ENCODE assay signal across 8 cellular contexts in genomic region chr2:43220229-43220981, GRCh38. TPM values are rescaled to one million over a fixed set of nuclear protein-coding genes. Genes with fewer than 3 reads are reported as not detected.
DNase-seq lines count a peak whose midpoint lies in the region; ATAC-seq and TF ChIP-seq lines count a peak whose summit lies in the region.

No MANE protein-coding gene starts in this region.

- no peaks in the 10 kb centered on the region for H3K9me3 Mint-ChIP-seq in activated CD8-positive, alpha-beta memory T cell treated with anti-CD3 and anti-CD28 coated beads, Interleukin-2, amount 10 ng/mL, durations not matched to agents 7 days and 5 days (ENCODE audit: low read depth)
- no peaks in the 10 kb centered on the region for H3K9me3 Mint-ChIP-seq in activated T-cell treated with anti-CD3 and anti-CD28 coated beads, Interleukin-2, amount 50 U/mL, for 72 hours
- H3K9me3 Mint-ChIP-seq in stimulated activated memory B cell treated with anti-CD40 and anti-IgM and Interleukin-4, amounts not matched to agents 10 μg/mL and 1 μg/mL and 100 μg/mL, for 72 hours: no peaks in the 10 kb centered on the region

- no peaks in the 10 kb centered on the region for H3K36me3 ChIP-seq in hepatocyte (replicated peaks; ENCODE audit: insufficient read depth, low read depth)

- no peak for ATAC-seq in activated CD8-positive, alpha-beta memory T cell treated with anti-CD3 and anti-CD28 coated beads, Interleukin-2, amount 10 ng/mL, durations not matched to agents 7 days and 5 days
- no peak for ATAC-seq in activated T-cell treated with anti-CD3 and anti-CD28 coated beads, Interleukin-2, amount 50 U/mL, for 72 hours (replicated peaks in 1 of 2)
- ATAC-seq in stimulated activated memory B cell treated with anti-CD40 and anti-IgM and Interleukin-4, amounts not matched to agents 10 μg/mL and 1 μg/mL and 100 μg/mL, for 72 hours: no peak

- peaks cover 46% of the 10 kb centered on the region for H3K4me1 Mint-ChIP-seq in activated CD8-positive, alpha-beta memory T cell treated with anti-CD3 and anti-CD28 coated beads, Interleukin-2, amount 10 ng/mL, durations not matched to agents 7 days and 5 days
- H3K4me1 Mint-ChIP-seq in activated T-cell treated with anti-CD3 and anti-CD28 coated beads, Interleukin-2, amount 50 U/mL, for 72 hours (ENCODE audit: low read depth): peaks cover 55% of the 10 kb centered on the region
- H3K4me1 Mint-ChIP-seq in stimulated activated memory B cell treated with anti-CD40 and anti-IgM and Interleukin-4, amounts not matched to agents 10 μg/mL and 1 μg/mL and 100 μg/mL, for 72 hours: peaks cover 40% of the 10 kb centered on the region

- H4K20me1 ChIP-seq in hepatocyte (ENCODE audit: insufficient read depth, poor library complexity, severe bottlenecking): peaks cover 25% of the 10 kb centered on the region

- WGBS in hepatocyte (ENCODE audit: low lambda C conversion rate, missing lambda C conversion rate): 15% methylated on average over 15 of the region's 15 CpGs

- no peaks in the 10 kb centered on the region for H3K27me3 ChIP-seq in hepatocyte

- H2AFZ ChIP-seq in hepatocyte: no peak overlapping the region

- H3K27ac ChIP-seq in hepatocyte: peak overlapping the region; percentile 100

- peaks cover 38% of the 10 kb centered on the region for H3K79me2 ChIP-seq in hepatocyte

- H3K36me3 Mint-ChIP-seq in activated CD8-positive, alpha-beta memory T cell treated with anti-CD3 and anti-CD28 coated beads, Interleukin-2, amount 10 ng/mL, durations not matched to agents 7 days and 5 days: peaks cover 40% of the 10 kb centered on the region
- H3K36me3 Mint-ChIP-seq in activated T-cell treated with anti-CD3 and anti-CD28 coated beads, Interleukin-2, amount 50 U/mL, for 72 hours (ENCODE audit: insufficient read depth in 2 of 2): peaks cover 19 to 27% of the 10 kb centered on the region in 2 donors
- peaks cover 18% of the 10 kb centered on the region for H3K36me3 Mint-ChIP-seq in stimulated activated memory B cell treated with anti-CD40 and anti-IgM and Interleukin-4, amounts not matched to agents 10 μg/mL and 1 μg/mL and 100 μg/mL, for 72 hours

- H3K4me2 ChIP-seq in hepatocyte: peak overlapping the region; percentile 77

- no peak for DNase-seq in activated CD8-positive, alpha-beta memory T cell treated with anti-CD3 and anti-CD28 coated beads, Interleukin-2, amount 10 ng/mL, durations not matched to agents 7 days and 5 days
- no peak for DNase-seq in activated CD8-positive, alpha-beta memory T cell treated with anti-CD3 and anti-CD28 coated beads, Interleukin-2, amount 50 U/mL, for 48 hours
- no peak for DNase-seq in activated T-cell treated with anti-CD3 and anti-CD28 coated beads, Interleukin-2, amount 50 U/mL, for 72 hours
- no peak for DNase-seq in hepatocyte (ENCODE audit: low spot score)
- no peak for DNase-seq in HK-2 (ENCODE audit: unreplicated experiment)
- no peak for DNase-seq in 8988T
- no peak for DNase-seq in NCI-H1417 treated with DMSO at 0.1 percent for 48 hours (lab: John Stamatoyannopoulos, UW)

- no peak for TF ChIP-seq CTCF in hepatocyte (IDR thresholded peaks at IDR 0.05; ENCODE audit: poor library complexity)

- H3K27me3 Mint-ChIP-seq in activated CD8-positive, alpha-beta memory T cell treated with anti-CD3 and anti-CD28 coated beads, Interleukin-2, amount 10 ng/mL, durations not matched to agents 7 days and 5 days: no peaks in the 10 kb centered on the region
- H3K27me3 Mint-ChIP-seq in activated T-cell treated with anti-CD3 and anti-CD28 coated beads, Interleukin-2, amount 50 U/mL, for 72 hours (ENCODE audit: low read depth): no peaks in the 10 kb centered on the region
- no peaks in the 10 kb centered on the region for H3K27me3 Mint-ChIP-seq in stimulated activated memory B cell treated with anti-CD40 and anti-IgM and Interleukin-4, amounts not matched to agents 10 μg/mL and 1 μg/mL and 100 μg/mL, for 72 hours

- peak overlapping the region; percentile 77 for H3K4me3 Mint-ChIP-seq in activated CD8-positive, alpha-beta memory T cell treated with anti-CD3 and anti-CD28 coated beads, Interleukin-2, amount 10 ng/mL, durations not matched to agents 7 days and 5 days
- H3K4me3 Mint-ChIP-seq in activated T-cell treated with anti-CD3 and anti-CD28 coated beads, Interleukin-2, amount 50 U/mL, for 72 hours: peak overlapping the region; percentile 77 to 96
- H3K4me3 Mint-ChIP-seq in stimulated activated memory B cell treated with anti-CD40 and anti-IgM and Interleukin-4, amounts not matched to agents 10 μg/mL and 1 μg/mL and 100 μg/mL, for 72 hours: peak overlapping the region; percentile 72

- peaks cover 38% of the 10 kb centered on the region for H3K4me1 ChIP-seq in hepatocyte (ENCODE audit: insufficient read depth)

- no peaks in the 10 kb centered on the region for H3K9me2 ChIP-seq in hepatocyte (replicated peaks; ENCODE audit: insufficient read depth)

- H3K4me3 ChIP-seq in hepatocyte: no peak overlapping the region

- H3K27ac Mint-ChIP-seq in activated CD8-positive, alpha-beta memory T cell treated with anti-CD3 and anti-CD28 coated beads, Interleukin-2, amount 10 ng/mL, durations not matched to agents 7 days and 5 days: peak overlapping the region; percentile 93
- H3K27ac Mint-ChIP-seq in activated T-cell treated with anti-CD3 and anti-CD28 coated beads, Interleukin-2, amount 50 U/mL, for 72 hours: peak overlapping the region; percentile 95
- peak overlapping the region; percentile 80 for H3K27ac Mint-ChIP-seq in stimulated activated memory B cell treated with anti-CD40 and anti-IgM and Interleukin-4, amounts not matched to agents 10 μg/mL and 1 μg/mL and 100 μg/mL, for 72 hours

- no peaks in the 10 kb centered on the region for H3K9me3 ChIP-seq in hepatocyte (ENCODE audit: low read depth)

- CTCF ChIA-PET in activated CD8-positive, alpha-beta memory T cell treated with anti-CD3 and anti-CD28 coated beads, Interleukin-2, amount 10 ng/mL, durations not matched to agents 7 days and 5 days (lab: Charles Lee): interaction anchor here (1.1 to 21.1 kb wide), 11 partner anchors 9 to 357 kb away, joined by 3 to 666 read pairs (median 14); no protein-coding TSS in a partner anchor

RNA-seq across cellular contexts. Expression of gene ZFP36L2, which starts 6.0 kb away (rescaled TPM):
- 100 to 1,000 TPM; 118 to 158 TPM for total RNA-seq in activated CD8-positive, alpha-beta memory T cell treated with anti-CD3 and anti-CD28 coated beads, Interleukin-2, amount 10 ng/mL, durations not matched to agents 7 days and 5 days
- total RNA-seq in activated T-cell treated with anti-CD3 and anti-CD28 coated beads, Interleukin-2, amount 50 U/mL, for 72 hours: 10 to 100 TPM; 70.8 to 86.4 TPM
- 77.6 and 85.1 TPM in 2 replicates for total RNA-seq in hepatocyte
- 266 and 285 TPM in 2 replicates for polyA plus RNA-seq in hepatocyte
